20 cellular contexts compared by ENCODE assay signal in genomic region chr7:5456420-5456819, GRCh38. TPM values are rescaled to one million over a fixed set of nuclear protein-coding genes. Genes with fewer than 3 reads are reported as not detected.
DNase-seq lines count a peak whose midpoint lies in the region; ATAC-seq, FAIRE-seq and TF ChIP-seq lines count a peak whose summit lies in the region.
"Had no signal": no experiment of that assay in that cellular context is flagged by ENCODE, and none has a peak within 500 bp of the region (broad histone marks: within the 10 kb centered on the region; RNA-seq: fewer than 3 reads in every experiment).

No MANE protein-coding gene starts in this region.

- H3K27me3 ChIP-seq in H1 (replicated peaks in 1 of 4; ENCODE audit: control insufficient read depth in 3 of 4, extremely low read depth in 1 of 4, insufficient read depth in 3 of 4, low read length in 3 of 4), result no peaks in the 10 kb centered on the region
- H3K27me3 ChIP-seq in neuronal stem cell (ENCODE audit: control insufficient read depth in 3 of 3, insufficient read depth in 3 of 3, low read depth in 1 of 3, low read length in 3 of 3), result no peaks in the 10 kb centered on the region
- H3K27me3 ChIP-seq: BLaER1 had no signal

- H3K27ac ChIP-seq in HEK293 (ENCODE audit: extremely low read depth, low read depth, low read length), result no peak overlapping the region
- no peak overlapping the region for H3K27ac ChIP-seq in H1 (ENCODE audit: low read depth, low read length)
- no peak overlapping the region for H3K27ac ChIP-seq in neuronal stem cell (replicated peaks; ENCODE audit: low read length)
- H3K27ac ChIP-seq: 22Rv1, BLaER1, C4-2B had no signal

- H3K4me2 ChIP-seq in H1 (ENCODE audit: insufficient read depth in 1 of 2, low read depth in 2 of 2, low read length in 2 of 2) (no peak overlapping the region), neuronal stem cell (ENCODE audit: insufficient read depth, low read length, poor library complexity, severe bottlenecking) (no peak overlapping the region)
- H3K4me2 ChIP-seq: GM23338 had no signal

- no peaks in the 10 kb centered on the region for H3K23me2 ChIP-seq in H1 (ENCODE audit: low read depth, low read length)

- H2BK5ac ChIP-seq in H1 (ENCODE audit: low read depth, low read length) (no peak overlapping the region), neuronal stem cell (ENCODE audit: low read length) (no peak overlapping the region)

- no peak overlapping the region for H2AFZ ChIP-seq in H1 (ENCODE audit: low read length)
- no peak overlapping the region for H2AFZ ChIP-seq in neuronal stem cell (ENCODE audit: low read length)
- H2AFZ ChIP-seq: GM23338 had no signal

- H3K9ac ChIP-seq in H1 (replicated peaks in 1 of 4; ENCODE audit: extremely low read depth in 1 of 4, low read depth in 3 of 4, low read length in 3 of 4), result no peak overlapping the region
- no peak overlapping the region for H3K9ac ChIP-seq in neuronal stem cell (ENCODE audit: low read depth, low read length, poor library complexity)
- H3K9ac ChIP-seq: BLaER1 had no signal

- H3K23ac ChIP-seq in H1 (ENCODE audit: insufficient read length) (no peak overlapping the region), neuronal stem cell (ENCODE audit: low read depth, low read length, poor library complexity) (no peak overlapping the region)

- H3K4me3 ChIP-seq in HEK293 (ENCODE audit: low read depth, low read length) (no peak overlapping the region), H1 (ENCODE audit: extremely low read depth in 1 of 4, insufficient read depth in 2 of 4, low read depth in 3 of 4, low read length in 4 of 4) (no peak overlapping the region), neuronal stem cell (ENCODE audit: low read length in 2 of 2) (no peak overlapping the region)
- H3K4me3 ChIP-seq: BLaER1, GM12878, GM23338, HAP-1 had no signal

- no peak overlapping the region for H2AK5ac ChIP-seq in H1 (ENCODE audit: low read depth, low read length)
- H2AK5ac ChIP-seq in neuronal stem cell (ENCODE audit: low read depth, low read length), result peak overlapping the region; percentile 59

- WGBS in H1 (ENCODE audit: extremely low coverage in 1 of 2, insufficient coverage in 1 of 2, insufficient read length in 1 of 2, insufficient replicate concordance in 2 of 2, low coverage in 1 of 2, low lambda C conversion rate in 2 of 2, missing lambda C conversion rate in 1 of 2), 2 experiments, result 97% methylated on average over 3 of the region's 3 CpGs; no CpG with 5 or more reads in 1 of the 2 experiments
- WGBS in neuronal stem cell (ENCODE audit: extremely low coverage in 2 of 2, insufficient read length in 2 of 2, insufficient replicate concordance in 1 of 2), 2 donors, result no CpG with 5 or more reads among the region's 3 CpGs

- H3K79me2 ChIP-seq in H1 (ENCODE audit: control insufficient read depth in 1 of 2, insufficient read depth in 2 of 2, low read length in 2 of 2), result no peaks in the 10 kb centered on the region

- POLR2A ChIA-PET in HEK293 (lab: Yijun Ruan, JAX), result interaction anchor here (0.6 kb wide), 1 partner anchor 26 kb away, joined by 4 read pairs; no protein-coding TSS in a partner anchor
- POLR2A ChIA-PET in H1 (lab: Charles Lee; ENCODE audit: partially characterized antibody), result interaction anchor here (1.5 kb wide), 1 partner anchor 68 kb away, joined by 5 read pairs; no protein-coding TSS in a partner anchor

- H3K4me1 ChIP-seq in HEK293 (ENCODE audit: control insufficient read depth, insufficient read depth, low read length), result no peaks in the 10 kb centered on the region
- H3K4me1 ChIP-seq in H1 (replicated peaks in 1 of 4; ENCODE audit: control insufficient read depth in 3 of 4, insufficient read depth in 4 of 4, low read length in 3 of 4), result peaks cover 0 to 3% (median 0%) of the 10 kb centered on the region in 4 experiments; a peak in 1 of 7 replicates
- peaks cover 5 to 6% of the 10 kb centered on the region in 2 donors for H3K4me1 ChIP-seq in neuronal stem cell (ENCODE audit: control insufficient read depth in 2 of 2, insufficient read depth in 1 of 2, low read depth in 1 of 2, low read length in 2 of 2)
- H3K4me1 ChIP-seq: Caco-2, HAP-1 had no signal

- H3K14ac ChIP-seq in H1 (ENCODE audit: insufficient read length) (no peak overlapping the region), neuronal stem cell (ENCODE audit: low read length) (no peak overlapping the region)

- H2BK15ac ChIP-seq in H1 (ENCODE audit: low read length) (no peak overlapping the region), neuronal stem cell (ENCODE audit: low read length) (no peak overlapping the region)

- H3K9me3 ChIP-seq in HEK293 (ENCODE audit: control insufficient read depth, insufficient read depth, low read depth, low read length) (no peaks in the 10 kb centered on the region), H1 (ENCODE audit: insufficient read depth in 2 of 2, low read depth in 1 of 2, low read length in 1 of 2) (no peaks in the 10 kb centered on the region), neuronal stem cell (replicated peaks in 1 of 2; ENCODE audit: control insufficient read depth in 2 of 2, insufficient read depth in 1 of 2, low read depth in 1 of 2, low read length in 2 of 2) (no peaks in the 10 kb centered on the region)
- H3K9me3 ChIP-seq: BLaER1, Caco-2, HAP-1 had no signal

- H3K36me3 ChIP-seq in HEK293 (ENCODE audit: control insufficient read depth in 2 of 2, insufficient read depth in 1 of 2, low read length in 2 of 2) (no peaks in the 10 kb centered on the region), H1 (ENCODE audit: control insufficient read depth in 2 of 4, insufficient read depth in 4 of 4, low read length in 3 of 4) (no peaks in the 10 kb centered on the region), neuronal stem cell (replicated peaks in 1 of 2; ENCODE audit: control insufficient read depth in 2 of 2, insufficient read depth in 2 of 2, low read length in 2 of 2) (no peaks in the 10 kb centered on the region)
- H3K36me3 ChIP-seq: BLaER1, HAP-1 had no signal

- TF ChIP-seq EP300 in H1 (IDR thresholded peaks at IDR 0.05; ENCODE audit: borderline replicate concordance in 1 of 2, low read depth in 2 of 2, low read length in 2 of 2), result no peak

- no peak for ATAC-seq in GM18498 (IDR thresholded peaks at IDR 0.05; ENCODE audit: unreplicated experiment)
- ATAC-seq: CD8-positive, alpha-beta T cell; GM12878; GM23338 had no signal

- H2BK20ac ChIP-seq in H1 (ENCODE audit: low read length), result no peak overlapping the region

- no peak for TF ChIP-seq CTCF in HEK293 (tag by site-specific recombination; IDR thresholded peaks at IDR 0.05)
- no peak for TF ChIP-seq CTCF in H1 (IDR thresholded peaks at IDR 0.05; ENCODE audit: control extremely low read depth in 1 of 3, insufficient read depth in 1 of 3, low read depth in 1 of 3, low read length in 3 of 3)

- DNase-seq in H1 (ENCODE audit: low read depth in 1 of 2, low spot score in 2 of 2), result no peak
- DNase-seq in neuronal stem cell (ENCODE audit: low spot score), result no peak
- DNase-seq in DMS79 (lab: John Stamatoyannopoulos, UW), result no peak
- no peak for DNase-seq in NCI-H1436 treated with DMSO at 0.1 percent for 48 hours (lab: John Stamatoyannopoulos, UW)
- DNase-seq: Caco-2; CD4-positive, CD25-positive, alpha-beta regulatory T cell; CD8-positive, alpha-beta T cell; DMS153; EL had no signal

- H4K5ac ChIP-seq in H1 (ENCODE audit: insufficient read length, low read depth, low read length), result no peak overlapping the region

- H2BK120ac ChIP-seq in H1 (replicated peaks; ENCODE audit: low read depth, low read length) (no peak overlapping the region), neuronal stem cell (ENCODE audit: low read depth, low read length) (no peak overlapping the region)

- H2BK12ac ChIP-seq in H1 (ENCODE audit: low read depth, low read length) (no peak overlapping the region), neuronal stem cell (ENCODE audit: low read length) (no peak overlapping the region)

- H4K20me1 ChIP-seq in H1 (replicated peaks in 1 of 2; ENCODE audit: control insufficient read depth in 1 of 2, insufficient read depth in 2 of 2, low read length in 2 of 2), result peaks cover 2 to 5% of the 10 kb centered on the region in 2 experiments
- H4K20me1 ChIP-seq: BLaER1 had no signal

- CTCF ChIA-PET in HEK293 (lab: Yijun Ruan, JAX), result no interaction called here
- CTCF ChIA-PET in H1 (lab: Charles Lee; ENCODE audit: partially characterized antibody), result interaction anchor here (1.0 to 2.9 kb wide), 6 partner anchors 9 to 92 kb away, joined by 3 to 18 read pairs (median 8); no protein-coding TSS in a partner anchor

- TF ChIP-seq RAD21 in H1 (IDR thresholded peaks at IDR 0.05 in 1 of 2, conservative IDR thresholded peaks at IDR 0.05 in 1 of 2; ENCODE audit: low read depth in 2 of 2, low read length in 2 of 2), result no peak

- no peak overlapping the region for H4K8ac ChIP-seq in H1 (ENCODE audit: extremely low read depth, insufficient read depth, low read length)
- no peak overlapping the region for H4K8ac ChIP-seq in neuronal stem cell (ENCODE audit: low read depth, low read length)

- H4K91ac ChIP-seq in H1 (replicated peaks; ENCODE audit: insufficient read length, low read length) (no peak overlapping the region), neuronal stem cell (ENCODE audit: low read depth, low read length, poor library complexity) (no peak overlapping the region)

- H3K79me1 ChIP-seq in H1 (ENCODE audit: low read depth, low read length), result no peaks in the 10 kb centered on the region
- H3K79me1 ChIP-seq in neuronal stem cell (ENCODE audit: low read depth, low read length), result no peaks in the 10 kb centered on the region

- H3K18ac ChIP-seq in H1 (ENCODE audit: extremely low read depth, low read length), result no peak overlapping the region
- no peak overlapping the region for H3K18ac ChIP-seq in neuronal stem cell (ENCODE audit: low read length)

- no peak overlapping the region for H3K56ac ChIP-seq in H1 (replicated peaks; ENCODE audit: insufficient read length, low read depth, low read length)

- no peak for FAIRE-seq in H1 (lab: Jason Lieb, UNC)
- FAIRE-seq: A204.1, GM12878, GM18507, H54 had no signal

- H3K4ac ChIP-seq in H1 (replicated peaks; ENCODE audit: insufficient read length, low read depth, low read length), result no peak overlapping the region
- H3K4ac ChIP-seq in neuronal stem cell (ENCODE audit: low read length), result no peak overlapping the region

- TF ChIP-seq POLR2A in H1 (IDR thresholded peaks at IDR 0.05; ENCODE audit: control extremely low read depth in 1 of 2, low read depth in 2 of 2, low read length in 2 of 2), result no peak

RNA-seq across cellular contexts. Expression of gene TNRC18, which starts 32.8 kb away (rescaled TPM):
- total RNA-seq in H1 (2021; fragmentation: NEBNext Ultra II Directional; extraction: Animal tissue kit (Norgen Biotek cat#: 25700)), result 8.6 and 9.9 TPM in 2 replicates
- 1.7 and 3.2 TPM in 2 replicates for polyA plus RNA-seq in H1 (2011; rRNA removed)
- 2.3 TPM for polyA plus RNA-seq in H1 (2011; cell fraction: cytosol; rRNA removed)
- polyA plus RNA-seq in H1 (2011; cell fraction: nucleus; rRNA removed), result 6.3 TPM
- 6.6 to 8.1 TPM (median 7.1 TPM) in 4 replicates for polyA plus RNA-seq in H1 (2012, experiment 1 of 2)
- 6.2 TPM for polyA plus RNA-seq in H1 (2012, experiment 2 of 2)
- 7.2 TPM for polyA plus RNA-seq in H1 (2013, experiment 1 of 2)
- polyA plus RNA-seq in H1 (2013, experiment 2 of 2), result 6.0 TPM
- polyA minus RNA-seq in H1 (2011; rRNA and poly(A)+ RNA removed), result 2.0 and 2.7 TPM in 2 replicates
- 9.5 TPM for polyA minus RNA-seq in H1 (2011; cell fraction: cytosol; rRNA and poly(A)+ RNA removed)
- 2.5 TPM for polyA minus RNA-seq in H1 (2011; cell fraction: nucleus; rRNA and poly(A)+ RNA removed)
- polyA plus RNA-seq in neuronal stem cell (2013, experiment 1 of 2), result 33.6 TPM
- polyA plus RNA-seq in neuronal stem cell (2013, experiment 2 of 2), result 37.1 TPM

RNA-seq across cellular contexts. Expression of gene FBXL18, which starts 57.2 kb away (rescaled TPM):
- total RNA-seq in H1 (2021; fragmentation: NEBNext Ultra II Directional; extraction: Animal tissue kit (Norgen Biotek cat#: 25700)), result 18.9 and 19.4 TPM in 2 replicates
- 12.9 and 21.8 TPM in 2 replicates for polyA plus RNA-seq in H1 (2011; rRNA removed)
- polyA plus RNA-seq in H1 (2011; cell fraction: cytosol; rRNA removed), result 7.4 TPM
- polyA plus RNA-seq in H1 (2011; cell fraction: nucleus; rRNA removed), result 15.0 TPM
- 6.5 to 10.6 TPM (median 8.4 TPM) in 4 replicates for polyA plus RNA-seq in H1 (2012, experiment 1 of 2)
- polyA plus RNA-seq in H1 (2012, experiment 2 of 2), result 7.4 TPM
- 10.7 TPM for polyA plus RNA-seq in H1 (2013, experiment 1 of 2)
- 10.9 TPM for polyA plus RNA-seq in H1 (2013, experiment 2 of 2)
- polyA minus RNA-seq in H1 (2011; rRNA and poly(A)+ RNA removed), result 11.1 and 12.9 TPM in 2 replicates
- polyA minus RNA-seq in H1 (2011; cell fraction: cytosol; rRNA and poly(A)+ RNA removed), result 13.1 TPM
- 18.4 TPM for polyA minus RNA-seq in H1 (2011; cell fraction: nucleus; rRNA and poly(A)+ RNA removed)
- 5.1 TPM for polyA plus RNA-seq in neuronal stem cell (2013, experiment 1 of 2)
- polyA plus RNA-seq in neuronal stem cell (2013, experiment 2 of 2), result 5.4 TPM
